Comparison of ENCODE assay signal across 11 cellular contexts in genomic region chr16:26795184-26795583, GRCh38.
DNase-seq lines count a peak whose midpoint lies in the region; ATAC-seq, FAIRE-seq and TF ChIP-seq lines count a peak whose summit lies in the region.
"Had no signal": no experiment of that assay in that cellular context is flagged by ENCODE, and none has a peak within 500 bp of the region (broad histone marks: within the 10 kb centered on the region; RNA-seq: fewer than 3 reads in every experiment).

No MANE protein-coding gene starts in this region.

- H3K9me3 ChIP-seq in kidney (ENCODE audit: control insufficient read depth in 1 of 2, low read length in 2 of 2) = no peaks in the 10 kb centered on the region
- H3K9me3 ChIP-seq: stomach had no signal

- TF ChIP-seq CTCF in C4-2B (conservative IDR thresholded peaks at IDR 0.05) (peak; percentile 22; the same call in 1 of the 2 replicates), GM12875 (IDR thresholded peaks at IDR 0.05; ENCODE audit: borderline replicate concordance, insufficient read depth, low read depth, low read length) (peak; percentile 46), kidney (IDR thresholded peaks at IDR 0.05; ENCODE audit: borderline replicate concordance, extremely low read depth, insufficient read depth) (peak; percentile 16)

- intact Hi-C loops in kidney (cut with DNase I) = no loop called here

- peaks cover 8% of the 10 kb centered on the region for H3K27me3 Mint-ChIP-seq in activated CD4-positive, alpha-beta memory T cell treated with anti-CD3 and anti-CD28 coated beads, Interleukin-2, amount 10 ng/mL, durations not matched to agents 7 days and 5 days

- FAIRE-seq in kidney (lab: Jason Lieb, UNC) = no peak

- CTCF ChIA-PET in activated CD4-positive, alpha-beta memory T cell treated with anti-CD3 and anti-CD28 coated beads, Interleukin-2, amount 10 ng/mL, durations not matched to agents 7 days and 5 days (lab: Charles Lee) = no interaction called here

- no peak overlapping the region for H3K4me3 Mint-ChIP-seq in activated CD4-positive, alpha-beta memory T cell treated with anti-CD3 and anti-CD28 coated beads, Interleukin-2, amount 10 ng/mL, durations not matched to agents 7 days and 5 days

- DNase-seq in activated CD4-positive, alpha-beta memory T cell treated with anti-CD3 and anti-CD28 coated beads, Interleukin-2, amount 10 ng/mL, durations not matched to agents 7 days and 5 days = peak; percentile 34
- no peak for DNase-seq in kidney
- DNase-seq in NCI-H2227 (lab: John Stamatoyannopoulos, UW; ENCODE audit: unreplicated experiment) = no peak
- no peak for DNase-seq in ACHN
- DNase-seq: mammary epithelial cell, stomach had no signal

- no peaks in the 10 kb centered on the region for H3K36me3 ChIP-seq in kidney (ENCODE audit: control insufficient read depth in 1 of 2, insufficient read depth in 2 of 2, low read length in 2 of 2)
- H3K36me3 ChIP-seq: stomach had no signal

- H3K4me1 Mint-ChIP-seq in activated CD4-positive, alpha-beta memory T cell treated with anti-CD3 and anti-CD28 coated beads, Interleukin-2, amount 10 ng/mL, durations not matched to agents 7 days and 5 days = peaks cover 4% of the 10 kb centered on the region

- H3K4me1 ChIP-seq in kidney (ENCODE audit: control insufficient read depth in 1 of 2, insufficient read depth in 1 of 2, low read depth in 1 of 2, low read length in 2 of 2) = peaks cover 0 to 3% of the 10 kb centered on the region in 2 donors
- H3K4me1 ChIP-seq: stomach had no signal

- in situ Hi-C loops in ACHN (cut with HindIII; ENCODE audit: low pct_ligation_motif_present, low pct_unique_long_range_greater_than_20kb, low sequenced_read_pairs) = no loop called here

- POLR2A ChIA-PET in activated CD4-positive, alpha-beta memory T cell treated with anti-CD3 and anti-CD28 coated beads, Interleukin-2, amount 10 ng/mL, durations not matched to agents 7 days and 5 days (lab: Charles Lee) = no interaction called here

- H3K27ac ChIP-seq in C4-2B (no peak overlapping the region), kidney (ENCODE audit: low read depth in 2 of 2, low read length in 2 of 2) (no peak overlapping the region)
- H3K27ac ChIP-seq: stomach, VCaP had no signal

- H3K9me3 Mint-ChIP-seq in activated CD4-positive, alpha-beta memory T cell treated with anti-CD3 and anti-CD28 coated beads, Interleukin-2, amount 10 ng/mL, durations not matched to agents 7 days and 5 days = no peaks in the 10 kb centered on the region

- ATAC-seq in GM21390 (IDR thresholded peaks at IDR 0.05; ENCODE audit: unreplicated experiment) (no peak), HG03025 (IDR thresholded peaks at IDR 0.05; ENCODE audit: low FRiP score, unreplicated experiment) (no peak)

- H3K27ac Mint-ChIP-seq in activated CD4-positive, alpha-beta memory T cell treated with anti-CD3 and anti-CD28 coated beads, Interleukin-2, amount 10 ng/mL, durations not matched to agents 7 days and 5 days = no peak overlapping the region

- H3K4me3 ChIP-seq in GM12875 (ENCODE audit: low read depth, low read length) (no peak overlapping the region), kidney (ENCODE audit: low read length in 2 of 2) (no peak overlapping the region)
- H3K4me3 ChIP-seq: stomach had no signal

- no peak overlapping the region for H3K9ac ChIP-seq in kidney (ENCODE audit: low read length in 2 of 2)

- no peaks in the 10 kb centered on the region for H3K36me3 Mint-ChIP-seq in activated CD4-positive, alpha-beta memory T cell treated with anti-CD3 and anti-CD28 coated beads, Interleukin-2, amount 10 ng/mL, durations not matched to agents 7 days and 5 days (ENCODE audit: low read depth)
